In the genomic region with DNA sequence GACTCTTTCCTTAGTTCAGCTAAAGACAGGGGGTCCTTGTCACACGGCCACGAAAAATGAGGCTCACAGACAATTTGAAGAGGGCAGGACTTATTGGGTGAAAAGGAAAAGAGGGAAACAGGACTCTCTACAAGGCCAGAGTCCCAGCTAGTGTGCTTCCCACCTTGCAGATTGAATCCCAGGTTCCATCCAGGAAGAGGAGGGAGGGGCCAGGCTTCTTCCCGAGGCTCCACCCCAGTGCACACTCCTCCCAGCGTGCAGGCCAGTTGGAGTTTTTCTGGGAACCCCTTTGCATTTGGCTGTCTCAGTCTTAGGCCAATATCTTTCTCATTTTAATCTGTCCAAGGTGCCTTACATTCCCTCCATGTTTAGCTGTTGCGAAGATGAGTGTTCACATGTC, we compare ENCODE assay signal across 20 cellular contexts.
"Had no signal": no experiment of that assay in that cellular context is flagged by ENCODE, and none has a peak within 500 bp of the region (broad histone marks: within the 10 kb centered on the region; RNA-seq: fewer than 3 reads in every experiment).

No MANE protein-coding gene starts in this region.

- DNase-seq: activated CD4-positive, alpha-beta memory T cell treated with anti-CD3 and anti-CD28 coated beads, Interleukin-2, amount 10 ng/mL, durations not matched to agents 7 days and 5 days; activated CD4-positive, alpha-beta T cell treated with anti-CD3 and anti-CD28 coated beads for 36 hours; activated naive CD8-positive, alpha-beta T cell treated with anti-CD3 and anti-CD28 coated beads, Interleukin-2, amount 10 ng/mL, durations not matched to agents 7 days and 5 days; aorta; caudate nucleus; effector CD4-positive, alpha-beta T cell; glutamatergic neuron; left cardiac atrium; mucosa of descending colon; naive thymus-derived CD8-positive, alpha-beta T cell; occipital lobe; stimulated activated CD4-positive, alpha-beta T cell treated with anti-CD3 and anti-CD28 coated beads, Interleukin-4, amount 100 ng/mL, for 1 hour; stimulated activated CD8-positive, alpha-beta memory T cell treated with anti-CD3 and anti-CD28 coated beads, Interleukin-4, amount 100 ng/mL, for 48 hours; stimulated activated naive CD8-positive, alpha-beta T cell treated with anti-CD3 and anti-CD28 coated beads, Interleukin-15, Interleukin-2, amounts not matched to agents 100 U/mL and 50 U/mL, for 24 hours; T-helper 9 cell; upper lobe of right lung had no signal

- H3K27ac Mint-ChIP-seq: activated CD4-positive, alpha-beta memory T cell treated with anti-CD3 and anti-CD28 coated beads, Interleukin-2, amount 10 ng/mL, durations not matched to agents 7 days and 5 days; activated CD4-positive, alpha-beta T cell treated with anti-CD3 and anti-CD28 coated beads for 36 hours; activated naive CD8-positive, alpha-beta T cell treated with anti-CD3 and anti-CD28 coated beads, Interleukin-2, amount 10 ng/mL, durations not matched to agents 7 days and 5 days had no signal

- H3K4me3 ChIP-seq: coronary artery, lung, mucosa of descending colon, suprapubic skin, upper lobe of right lung had no signal

- H3K27me3 ChIP-seq: suprapubic skin, upper lobe of right lung had no signal

- H3K27ac ChIP-seq: suprapubic skin, upper lobe of right lung, VCaP had no signal

- H3K4me3 Mint-ChIP-seq: activated CD4-positive, alpha-beta memory T cell treated with anti-CD3 and anti-CD28 coated beads, Interleukin-2, amount 10 ng/mL, durations not matched to agents 7 days and 5 days; activated CD4-positive, alpha-beta T cell treated with anti-CD3 and anti-CD28 coated beads for 36 hours; activated naive CD8-positive, alpha-beta T cell treated with anti-CD3 and anti-CD28 coated beads, Interleukin-2, amount 10 ng/mL, durations not matched to agents 7 days and 5 days; naive thymus-derived CD8-positive, alpha-beta T cell had no signal

- H3K4me1 ChIP-seq: suprapubic skin, upper lobe of right lung had no signal

- H3K4me1 Mint-ChIP-seq: activated CD4-positive, alpha-beta memory T cell treated with anti-CD3 and anti-CD28 coated beads, Interleukin-2, amount 10 ng/mL, durations not matched to agents 7 days and 5 days; activated CD4-positive, alpha-beta T cell treated with anti-CD3 and anti-CD28 coated beads for 36 hours; activated naive CD8-positive, alpha-beta T cell treated with anti-CD3 and anti-CD28 coated beads, Interleukin-2, amount 10 ng/mL, durations not matched to agents 7 days and 5 days had no signal

- H3K27me3 Mint-ChIP-seq: activated CD4-positive, alpha-beta memory T cell treated with anti-CD3 and anti-CD28 coated beads, Interleukin-2, amount 10 ng/mL, durations not matched to agents 7 days and 5 days; activated CD4-positive, alpha-beta T cell treated with anti-CD3 and anti-CD28 coated beads for 36 hours; activated naive CD8-positive, alpha-beta T cell treated with anti-CD3 and anti-CD28 coated beads, Interleukin-2, amount 10 ng/mL, durations not matched to agents 7 days and 5 days; naive thymus-derived CD8-positive, alpha-beta T cell had no signal

- H3K9me3 ChIP-seq: mucosa of descending colon, suprapubic skin, upper lobe of right lung had no signal

- H3K9me3 Mint-ChIP-seq: activated CD4-positive, alpha-beta memory T cell treated with anti-CD3 and anti-CD28 coated beads, Interleukin-2, amount 10 ng/mL, durations not matched to agents 7 days and 5 days had no signal
